In genomic region chr20:15637971-15638754, GRCh38 we compare ENCODE assay signal across 14 cellular contexts.
DNase-seq lines count a peak whose midpoint lies in the region; TF ChIP-seq lines count a peak whose summit lies in the region.
"Had no signal": no experiment of that assay in that cellular context is flagged by ENCODE, and none has a peak within 500 bp of the region (broad histone marks: within the 10 kb centered on the region; RNA-seq: fewer than 3 reads in every experiment).

No MANE protein-coding gene starts in this region.

- no peak overlapping the region; the same call in 1 of the 2 replicates for H3K9ac ChIP-seq in iPS-20b (ENCODE audit: low read depth, low read length)

- DNase-seq in NCI-H2196 (lab: John Stamatoyannopoulos, UW; ENCODE audit: unreplicated experiment): peak; percentile 10
- no peak for DNase-seq in NCI-H2196 treated with DMSO at 0.1 percent for 48 hours (lab: John Stamatoyannopoulos, UW; ENCODE audit: unreplicated experiment)
- peak; percentile 6 to 26 for DNase-seq in SHP77 (lab: John Stamatoyannopoulos, UW)
- no peak for DNase-seq in sigmoid colon
- DNase-seq in DMS153 treated with DMSO at 0.1 percent for 48 hours (lab: John Stamatoyannopoulos, UW; ENCODE audit: unreplicated experiment): no peak
- DNase-seq in effector memory CD4-positive, alpha-beta T cell: no peak
- DNase-seq in esophagus squamous epithelium (lab: John Stamatoyannopoulos, UW): no peak
- DNase-seq: activated naive CD4-positive, alpha-beta T cell treated with anti-CD3 and anti-CD28 coated beads for 36 hours; Caco-2; occipital lobe; SW 1271 had no signal

- peaks cover 25% of the 10 kb centered on the region for H3K4me1 ChIP-seq in iPS-20b (ENCODE audit: insufficient read depth, low read length)
- peaks cover 0 to 36% (median 24%) of the 10 kb centered on the region in 4 donors for H3K4me1 ChIP-seq in sigmoid colon
- no peaks in the 10 kb centered on the region for H3K4me1 ChIP-seq in effector memory CD4-positive, alpha-beta T cell (ENCODE audit: control insufficient read depth, insufficient read depth, low read length, poor library complexity, severe bottlenecking)
- no peaks in the 10 kb centered on the region for H3K4me1 ChIP-seq in esophagus squamous epithelium

- H3K4me3 ChIP-seq in iPS-20b (ENCODE audit: low read length) (peak overlapping the region; percentile 5; the same call in 1 of the 2 replicates), sigmoid colon (no peak overlapping the region), esophagus squamous epithelium (no peak overlapping the region)
- no peak overlapping the region for H3K4me3 ChIP-seq in effector memory CD4-positive, alpha-beta T cell (ENCODE audit: insufficient read depth, low read depth, low read length, poor library complexity, severe bottlenecking)
- H3K4me3 ChIP-seq: hepatocyte had no signal

- H3K27ac ChIP-seq in iPS-20b (ENCODE audit: low read length): peak overlapping the region; percentile 59
- H3K27ac ChIP-seq in sigmoid colon: peak overlapping the region in 3 of 4 donors; percentile 8 to 56 (median 49)
- H3K27ac ChIP-seq in effector memory CD4-positive, alpha-beta T cell (ENCODE audit: insufficient read depth, low read length, poor library complexity, severe bottlenecking): no peak overlapping the region
- peak overlapping the region in 1 of 4 donors; percentile 49 for H3K27ac ChIP-seq in esophagus squamous epithelium
- H3K27ac ChIP-seq: hepatocyte, HL-60 had no signal

- TF ChIP-seq EP300 in sigmoid colon (IDR thresholded peaks at IDR 0.05): no peak

- TF ChIP-seq POLR2A in sigmoid colon (IDR thresholded peaks at IDR 0.05) (no peak), esophagus squamous epithelium (IDR thresholded peaks at IDR 0.05) (no peak)

- H3K27me3 ChIP-seq in iPS-20b (ENCODE audit: insufficient read depth, low read length): no peaks in the 10 kb centered on the region
- no peaks in the 10 kb centered on the region for H3K27me3 ChIP-seq in sigmoid colon
- H3K27me3 ChIP-seq in effector memory CD4-positive, alpha-beta T cell (replicated peaks; ENCODE audit: control insufficient read depth, insufficient read depth, low read length, poor library complexity, severe bottlenecking): no peaks in the 10 kb centered on the region
- H3K27me3 ChIP-seq in esophagus squamous epithelium: no peaks in the 10 kb centered on the region
- H3K27me3 ChIP-seq: hepatocyte had no signal

- TF ChIP-seq CTCF in sigmoid colon (IDR thresholded peaks at IDR 0.05): no peak
- TF ChIP-seq CTCF in esophagus squamous epithelium (IDR thresholded peaks at IDR 0.05): no peak

- intact Hi-C loops in sigmoid colon (cut with DNase I) (no loop called here), esophagus squamous epithelium (cut with DNase I) (no loop called here)

- 24 to 42% methylated on average over 5 of the region's 5 CpGs for WGBS in sigmoid colon, 2 donors
- 32 to 36% methylated on average over 5 of the region's 5 CpGs for WGBS in esophagus squamous epithelium, 2 donors

- no peaks in the 10 kb centered on the region for H3K36me3 ChIP-seq in iPS-20b (ENCODE audit: insufficient read depth, low read depth, low read length)
- no peaks in the 10 kb centered on the region for H3K36me3 ChIP-seq in sigmoid colon
- H3K36me3 ChIP-seq in effector memory CD4-positive, alpha-beta T cell (ENCODE audit: control insufficient read depth, insufficient read depth, low read length): no peaks in the 10 kb centered on the region
- no peaks in the 10 kb centered on the region for H3K36me3 ChIP-seq in esophagus squamous epithelium

- H3K9me3 ChIP-seq in iPS-20b (ENCODE audit: insufficient read depth, low read depth, low read length): no peaks in the 10 kb centered on the region; the same call in 1 of the 2 replicates
- no peaks in the 10 kb centered on the region for H3K9me3 ChIP-seq in sigmoid colon
- no peaks in the 10 kb centered on the region for H3K9me3 ChIP-seq in effector memory CD4-positive, alpha-beta T cell (ENCODE audit: control insufficient read depth, low read length)
- no peaks in the 10 kb centered on the region for H3K9me3 ChIP-seq in esophagus squamous epithelium
- H3K9me3 ChIP-seq: Caco-2 had no signal

Comparison
In these comparisons a context has a peak if more than half of its experiments do, and no peak if none do; other contexts are left out.
1. DNase-seq: peak in NCI-H2196 (single experiment) and SHP77 (2 of 2); none in NCI-H2196 treated with DMSO at 0.1 percent for 48 hours (single experiment), sigmoid colon (single experiment), DMS153 treated with DMSO at 0.1 percent for 48 hours (single experiment), effector memory CD4-positive, alpha-beta T cell (0 of 3) and esophagus squamous epithelium (single experiment).